9 cellular contexts compared by ENCODE assay signal in genomic region chr19:17830567-17831418, GRCh38. TPM values are rescaled to one million over a fixed set of nuclear protein-coding genes. Genes with fewer than 3 reads are reported as not detected.
DNase-seq lines count a peak whose midpoint lies in the region; ATAC-seq and TF ChIP-seq lines count a peak whose summit lies in the region.
"Had no signal": no experiment of that assay in that cellular context is flagged by ENCODE, and none has a peak within 500 bp of the region (broad histone marks: within the 10 kb centered on the region; RNA-seq: fewer than 3 reads in every experiment).

No MANE protein-coding gene starts in this region.

- H3K79me1 ChIP-seq in trophoblast cell (ENCODE audit: low read length): peaks cover 2% of the 10 kb centered on the region

- peaks cover 0 to 76% (median 0%) of the 10 kb centered on the region in 9 donors for H3K36me3 ChIP-seq in heart left ventricle
- no peaks in the 10 kb centered on the region for H3K36me3 ChIP-seq in trophoblast cell (ENCODE audit: control insufficient read depth in 1 of 2, insufficient read depth in 2 of 2, low read length in 2 of 2)

- H2BK120ac ChIP-seq in trophoblast cell (ENCODE audit: insufficient read depth, low read length, poor library complexity): peak overlapping the region; percentile 3

- H3K27ac ChIP-seq in heart left ventricle (no peak overlapping the region), trophoblast cell (ENCODE audit: low read depth, low read length) (no peak overlapping the region)
- H3K27ac ChIP-seq: BLaER1 treated with 17β-estradiol and CSF1 and Interleukin-3, amounts not matched to agents 10 nM and 100 nM had no signal

- CTCF ChIA-PET in activated naive CD4-positive, alpha-beta T cell treated with anti-CD3 and anti-CD28 coated beads, Interleukin-2, amount 10 ng/mL, durations not matched to agents 7 days and 5 days (lab: Charles Lee): no interaction called here

- no peak for TF ChIP-seq POLR2A in heart left ventricle (IDR thresholded peaks at IDR 0.05)

- H3K27me3 Mint-ChIP-seq in T-helper 2 cell treated with Interferon-gamma antibody and Interleukin-4, amounts not matched to agents 5 μg/mL and 100 μg/mL, for 36 hours (ENCODE audit: low read depth): no peaks in the 10 kb centered on the region
- no peaks in the 10 kb centered on the region for H3K27me3 Mint-ChIP-seq in activated naive CD4-positive, alpha-beta T cell treated with anti-CD3 and anti-CD28 coated beads, Interleukin-2, amount 10 ng/mL, durations not matched to agents 7 days and 5 days

- H4K12ac ChIP-seq in trophoblast cell (ENCODE audit: low read depth, low read length): no peak overlapping the region

- peaks cover 9% of the 10 kb centered on the region for H3K4me1 Mint-ChIP-seq in T-helper 2 cell treated with Interferon-gamma antibody and Interleukin-4, amounts not matched to agents 5 μg/mL and 100 μg/mL, for 36 hours (ENCODE audit: low read depth)
- H3K4me1 Mint-ChIP-seq in activated naive CD4-positive, alpha-beta T cell treated with anti-CD3 and anti-CD28 coated beads, Interleukin-2, amount 10 ng/mL, durations not matched to agents 7 days and 5 days: peaks cover 15% of the 10 kb centered on the region

- peak overlapping the region; percentile 59 for H3K4me2 ChIP-seq in trophoblast cell (ENCODE audit: low read length)
- H3K4me2 ChIP-seq: BLaER1 treated with 17β-estradiol and CSF1 and Interleukin-3, amounts not matched to agents 10 nM and 100 nM had no signal

- intact Hi-C loops in heart left ventricle (cut with DNase I): no loop called here

- H3K18ac ChIP-seq in trophoblast cell (ENCODE audit: low read length): no peak overlapping the region

- H3K4me3 Mint-ChIP-seq in T-helper 2 cell treated with Interferon-gamma antibody and Interleukin-4, amounts not matched to agents 5 μg/mL and 100 μg/mL, for 36 hours: no peak overlapping the region
- no peak overlapping the region for H3K4me3 Mint-ChIP-seq in activated naive CD4-positive, alpha-beta T cell treated with anti-CD3 and anti-CD28 coated beads, Interleukin-2, amount 10 ng/mL, durations not matched to agents 7 days and 5 days

- H3K4me1 ChIP-seq in heart left ventricle (peaks cover 0 to 16% (median 0%) of the 10 kb centered on the region in 12 donors), trophoblast cell (ENCODE audit: control insufficient read depth in 1 of 2, insufficient read depth in 2 of 2, low read length in 2 of 2) (peaks cover 2 to 6% of the 10 kb centered on the region in 2 experiments)

- H2AK5ac ChIP-seq in trophoblast cell (ENCODE audit: low read length): no peak overlapping the region

- H3K4me3 ChIP-seq in heart left ventricle (peak overlapping the region in 7 of 12 donors; percentile 10 to 30 (median 21)), trophoblast cell (ENCODE audit: low read depth, low read length) (no peak overlapping the region)
- H3K4me3 ChIP-seq: BLaER1 treated with 17β-estradiol and CSF1 and Interleukin-3, amounts not matched to agents 10 nM and 100 nM had no signal

- DNase-seq in T-helper 2 cell (peak in 4 of 5 experiments; percentile 18 to 48 (median 33)), NCI-H526 treated with DMSO at 0.1 percent for 48 hours (lab: John Stamatoyannopoulos, UW) (peak; percentile 58), heart left ventricle (peak in 3 of 5 donors; percentile 33 to 42 (median 36)), trophoblast cell (peak; percentile 86 to 88), NCI-H128 (lab: John Stamatoyannopoulos, UW; ENCODE audit: unreplicated experiment) (no peak)
- no peak for DNase-seq in T-helper 2 cell treated with Interferon-gamma antibody and Interleukin-4, amounts not matched to agents 5 μg/mL and 100 μg/mL, for 36 hours (ENCODE audit: low spot score)
- DNase-seq in activated naive CD4-positive, alpha-beta T cell treated with anti-CD3 and anti-CD28 coated beads, Interleukin-2, amount 10 ng/mL, durations not matched to agents 7 days and 5 days: peak; percentile 67

- H2AFZ ChIP-seq in trophoblast cell (ENCODE audit: insufficient read depth, low read length, poor library complexity): peak overlapping the region; percentile 75

- TF ChIP-seq CTCF in heart left ventricle (IDR thresholded peaks at IDR 0.05): no peak

- 18 to 43% (median 23%) methylated on average over 28 to 50 of the region's 50 CpGs for WGBS in heart left ventricle, 4 donors
- no CpG with 5 or more reads among the region's 50 CpGs for WGBS in trophoblast cell (ENCODE audit: extremely low coverage, insufficient coverage, insufficient read length)

- H3K36me3 Mint-ChIP-seq in T-helper 2 cell treated with Interferon-gamma antibody and Interleukin-4, amounts not matched to agents 5 μg/mL and 100 μg/mL, for 36 hours (ENCODE audit: low read depth): peaks cover 71% of the 10 kb centered on the region
- H3K36me3 Mint-ChIP-seq in activated naive CD4-positive, alpha-beta T cell treated with anti-CD3 and anti-CD28 coated beads, Interleukin-2, amount 10 ng/mL, durations not matched to agents 7 days and 5 days: peaks cover 69% of the 10 kb centered on the region

- H2BK12ac ChIP-seq in trophoblast cell (ENCODE audit: low read length): no peak overlapping the region

- H3K14ac ChIP-seq in trophoblast cell (ENCODE audit: low read length): peak overlapping the region; percentile 21

- ATAC-seq in heart left ventricle: peak; percentile 43 to 82 (median 80)
- no peak for ATAC-seq in GM19023 (IDR thresholded peaks at IDR 0.05; ENCODE audit: unreplicated experiment)

- H3K9me3 ChIP-seq in heart left ventricle: no peaks in the 10 kb centered on the region
- no peaks in the 10 kb centered on the region for H3K9me3 ChIP-seq in trophoblast cell (ENCODE audit: insufficient read depth, low read depth, low read length)

- no peak overlapping the region for H2BK5ac ChIP-seq in trophoblast cell (ENCODE audit: low read depth, low read length, poor library complexity)

- peaks cover 3% of the 10 kb centered on the region for H3K9me3 Mint-ChIP-seq in T-helper 2 cell treated with Interferon-gamma antibody and Interleukin-4, amounts not matched to agents 5 μg/mL and 100 μg/mL, for 36 hours
- peaks cover 8% of the 10 kb centered on the region for H3K9me3 Mint-ChIP-seq in activated naive CD4-positive, alpha-beta T cell treated with anti-CD3 and anti-CD28 coated beads, Interleukin-2, amount 10 ng/mL, durations not matched to agents 7 days and 5 days

- H3K23ac ChIP-seq in trophoblast cell (ENCODE audit: low read length): no peak overlapping the region

- H4K8ac ChIP-seq in trophoblast cell (ENCODE audit: low read depth, low read length): peak overlapping the region; percentile 41

- H3K27ac Mint-ChIP-seq in T-helper 2 cell treated with Interferon-gamma antibody and Interleukin-4, amounts not matched to agents 5 μg/mL and 100 μg/mL, for 36 hours: no peak overlapping the region
- peak overlapping the region; percentile 33 for H3K27ac Mint-ChIP-seq in activated naive CD4-positive, alpha-beta T cell treated with anti-CD3 and anti-CD28 coated beads, Interleukin-2, amount 10 ng/mL, durations not matched to agents 7 days and 5 days

- no peak overlapping the region for H3K9ac ChIP-seq in trophoblast cell (ENCODE audit: low read length)
- H3K9ac ChIP-seq: BLaER1 treated with 17β-estradiol and CSF1 and Interleukin-3, amounts not matched to agents 10 nM and 100 nM had no signal

- H3K79me2 ChIP-seq in trophoblast cell (ENCODE audit: control insufficient read depth, insufficient read depth, low read length, poor library complexity): no peaks in the 10 kb centered on the region

- H3K4ac ChIP-seq in trophoblast cell (ENCODE audit: low read depth, low read length): no peak overlapping the region

- peak overlapping the region; percentile 65 for H4K91ac ChIP-seq in trophoblast cell (ENCODE audit: low read depth, low read length)

- H3K27me3 ChIP-seq in heart left ventricle: peaks cover 0 to 35% (median 8%) of the 10 kb centered on the region in 9 donors
- no peaks in the 10 kb centered on the region for H3K27me3 ChIP-seq in trophoblast cell (ENCODE audit: insufficient read depth, low read length)
- H3K27me3 ChIP-seq: BLaER1 treated with 17β-estradiol and CSF1 and Interleukin-3, amounts not matched to agents 10 nM and 100 nM had no signal

RNA-seq across cellular contexts. Expression of gene INSL3, which starts 9.5 kb away (rescaled TPM):
- under 1 TPM in 1 of 9 donors, not detected in 8; 0.56 TPM for total RNA-seq in heart left ventricle
- not detected for polyA plus RNA-seq in heart left ventricle
- 0.08 and 0.10 TPM in 2 replicates for polyA plus RNA-seq in trophoblast cell (2013)

RNA-seq across cellular contexts. Expression of gene JAK3, which starts 17.0 kb away (rescaled TPM):
- total RNA-seq in heart left ventricle: 10 to 100 TPM in 1 of 9 donors, 1 to 10 TPM in 7, under 1 TPM in 1; 0.77 to 29.2 (median 1.8) TPM
- polyA plus RNA-seq in heart left ventricle: 1 to 10 TPM in 1 of 2 donors, under 1 TPM in 1; 0.99 to 1.1 TPM
- 0.26 and 0.29 TPM in 2 replicates for polyA plus RNA-seq in trophoblast cell (2013)

RNA-seq across cellular contexts. Expression of gene RPL18A, which starts 28.9 kb away (rescaled TPM):
- total RNA-seq in heart left ventricle: 1,000 to 10,000 TPM in 2 of 9 donors, 100 to 1,000 TPM in 7; 566 to 1,124 (median 752) TPM
- 1,000 to 10,000 TPM in 1 of 2 donors, 100 to 1,000 TPM in 1; 787 to 2,031 TPM for polyA plus RNA-seq in heart left ventricle
- polyA plus RNA-seq in trophoblast cell (2013): 1,931 and 1,990 TPM in 2 replicates

RNA-seq across cellular contexts. Expression of gene B3GNT3, which starts 35.9 kb away (rescaled TPM):
- total RNA-seq in heart left ventricle: not detected
- polyA plus RNA-seq in heart left ventricle: not detected
- 0.19 TPM in 2 replicates for polyA plus RNA-seq in trophoblast cell (2013)

RNA-seq across cellular contexts. Expression of gene SLC5A5, which starts 41.0 kb away (rescaled TPM):
- not detected for total RNA-seq in heart left ventricle
- polyA plus RNA-seq in heart left ventricle: not detected
- 0.01 TPM in 2 replicates for polyA plus RNA-seq in trophoblast cell (2013)

Comparison
In these comparisons a context has a peak if more than half of its experiments do, and no peak if none do; other contexts are left out.
1. DNase-seq: peak in T-helper 2 cell (4 of 5), NCI-H526 treated with DMSO at 0.1 percent for 48 hours (single experiment), activated naive CD4-positive, alpha-beta T cell treated with anti-CD3 and anti-CD28 coated beads, Interleukin-2, amount 10 ng/mL, durations not matched to agents 7 days and 5 days (single experiment), heart left ventricle (3 of 5) and trophoblast cell (2 of 2); none in T-helper 2 cell treated with Interferon-gamma antibody and Interleukin-4, amounts not matched to agents 5 μg/mL and 100 μg/mL, for 36 hours (single experiment) and NCI-H128 (single experiment).